ENCODE assay signal across 1 cellular context in genomic region chr22:42856865-42857704, GRCh38.
TF ChIP-seq lines count a peak whose summit lies in the region.

A gene with protein sequence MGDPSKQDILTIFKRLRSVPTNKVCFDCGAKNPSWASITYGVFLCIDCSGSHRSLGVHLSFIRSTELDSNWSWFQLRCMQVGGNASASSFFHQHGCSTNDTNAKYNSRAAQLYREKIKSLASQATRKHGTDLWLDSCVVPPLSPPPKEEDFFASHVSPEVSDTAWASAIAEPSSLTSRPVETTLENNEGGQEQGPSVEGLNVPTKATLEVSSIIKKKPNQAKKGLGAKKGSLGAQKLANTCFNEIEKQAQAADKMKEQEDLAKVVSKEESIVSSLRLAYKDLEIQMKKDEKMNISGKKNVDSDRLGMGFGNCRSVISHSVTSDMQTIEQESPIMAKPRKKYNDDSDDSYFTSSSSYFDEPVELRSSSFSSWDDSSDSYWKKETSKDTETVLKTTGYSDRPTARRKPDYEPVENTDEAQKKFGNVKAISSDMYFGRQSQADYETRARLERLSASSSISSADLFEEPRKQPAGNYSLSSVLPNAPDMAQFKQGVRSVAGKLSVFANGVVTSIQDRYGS (minus strand): TSS chr22:42857273. CDS start chr22:42857182, 91 bp downstream.

TF ChIP-seq in HEK293, 187 proteins besides CTCF, POLR2A, EP300 and RAD21 (continued from another document):
- TF ChIP-seq, protein P1, sequence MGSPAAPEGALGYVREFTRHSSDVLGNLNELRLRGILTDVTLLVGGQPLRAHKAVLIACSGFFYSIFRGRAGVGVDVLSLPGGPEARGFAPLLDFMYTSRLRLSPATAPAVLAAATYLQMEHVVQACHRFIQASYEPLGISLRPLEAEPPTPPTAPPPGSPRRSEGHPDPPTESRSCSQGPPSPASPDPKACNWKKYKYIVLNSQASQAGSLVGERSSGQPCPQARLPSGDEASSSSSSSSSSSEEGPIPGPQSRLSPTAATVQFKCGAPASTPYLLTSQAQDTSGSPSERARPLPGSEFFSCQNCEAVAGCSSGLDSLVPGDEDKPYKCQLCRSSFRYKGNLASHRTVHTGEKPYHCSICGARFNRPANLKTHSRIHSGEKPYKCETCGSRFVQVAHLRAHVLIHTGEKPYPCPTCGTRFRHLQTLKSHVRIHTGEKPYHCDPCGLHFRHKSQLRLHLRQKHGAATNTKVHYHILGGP (tag by site-specific recombination; IDR thresholded peaks at IDR 0.05) = no peak
- TF ChIP-seq ZSCAN23 (tag by site-specific recombination; IDR thresholded peaks at IDR 0.05) = no peak
- TF ChIP-seq ZNF664 (tag by site-specific recombination; IDR thresholded peaks at IDR 0.05) = no peak
- TF ChIP-seq, protein P2, sequence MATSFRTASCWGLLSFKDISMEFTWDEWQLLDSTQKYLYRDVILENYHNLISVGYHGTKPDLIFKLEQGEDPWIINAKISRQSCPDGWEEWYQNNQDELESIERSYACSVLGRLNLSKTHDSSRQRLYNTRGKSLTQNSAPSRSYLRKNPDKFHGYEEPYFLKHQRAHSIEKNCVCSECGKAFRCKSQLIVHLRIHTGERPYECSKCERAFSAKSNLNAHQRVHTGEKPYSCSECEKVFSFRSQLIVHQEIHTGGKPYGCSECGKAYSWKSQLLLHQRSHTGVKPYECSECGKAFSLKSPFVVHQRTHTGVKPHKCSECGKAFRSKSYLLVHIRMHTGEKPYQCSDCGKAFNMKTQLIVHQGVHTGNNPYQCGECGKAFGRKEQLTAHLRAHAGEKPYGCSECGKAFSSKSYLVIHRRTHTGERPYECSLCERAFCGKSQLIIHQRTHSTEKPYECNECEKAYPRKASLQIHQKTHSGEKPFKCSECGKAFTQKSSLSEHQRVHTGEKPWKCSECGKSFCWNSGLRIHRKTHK (tag by site-specific recombination; IDR thresholded peaks at IDR 0.05) = no peak
- TF ChIP-seq ZXDB (tag by site-specific recombination; IDR thresholded peaks at IDR 0.05) = peak; percentile 100
- TF ChIP-seq ZNF529 (tag by site-specific recombination; IDR thresholded peaks at IDR 0.05; ENCODE audit: insufficient replicate concordance) = no peak
- TF ChIP-seq ZNF585B (tag by site-specific recombination; IDR thresholded peaks at IDR 0.05) = peak; percentile 13; the same call in 1 of the 2 replicates
- TF ChIP-seq ZNF114 (tag by site-specific recombination; IDR thresholded peaks at IDR 0.05) = no peak
- TF ChIP-seq ZNF654 (tag by site-specific recombination; IDR thresholded peaks at IDR 0.05; ENCODE audit: low read depth) = no peak
- 0 out of 2 replicates have a peak, but pooled peaks have one; percentile 46 for TF ChIP-seq ZSCAN18 (tag by site-specific recombination; IDR thresholded peaks at IDR 0.05)
TF ChIP-seq in HEK293: peak in this region for 59.
